ENCODE assay signal across 10 cellular contexts in genomic region chr6:139597781-139598368, GRCh38.
DNase-seq lines count a peak whose midpoint lies in the region; ATAC-seq and TF ChIP-seq lines count a peak whose summit lies in the region.
"Had no signal": no experiment of that assay in that cellular context is flagged by ENCODE, and none has a peak within 500 bp of the region (broad histone marks: within the 10 kb centered on the region; RNA-seq: fewer than 3 reads in every experiment).

No MANE protein-coding gene starts in this region.

- H3K4me1 Mint-ChIP-seq in chondrocyte (ENCODE audit: low read depth) (peaks cover 49% of the 10 kb centered on the region), type B pancreatic cell (ENCODE audit: unreplicated experiment) (peaks cover 33% of the 10 kb centered on the region)

- H3K4me3 Mint-ChIP-seq in chondrocyte (ENCODE audit: unreplicated experiment), result peak overlapping the region; percentile 8
- H3K4me3 Mint-ChIP-seq in type B pancreatic cell, result peak overlapping the region; percentile 44
- H3K4me3 Mint-ChIP-seq: IgD-negative memory B cell had no signal

- H3K36me3 ChIP-seq in MG63 (no peaks in the 10 kb centered on the region), SJCRH30 (no peaks in the 10 kb centered on the region)
- H3K36me3 ChIP-seq: cardiac muscle cell had no signal

- H3K36me3 Mint-ChIP-seq in chondrocyte (ENCODE audit: low read depth) (no peaks in the 10 kb centered on the region), type B pancreatic cell (no peaks in the 10 kb centered on the region)
- H3K36me3 Mint-ChIP-seq: IgD-negative memory B cell had no signal

- H3K27me3 Mint-ChIP-seq in chondrocyte (ENCODE audit: low read depth) (no peaks in the 10 kb centered on the region), type B pancreatic cell (no peaks in the 10 kb centered on the region)
- H3K27me3 Mint-ChIP-seq: IgD-negative memory B cell had no signal

- no peaks in the 10 kb centered on the region for H3K27me3 ChIP-seq in MG63
- H3K27me3 ChIP-seq in SJCRH30, result no peaks in the 10 kb centered on the region
- H3K27me3 ChIP-seq: cardiac muscle cell had no signal

- H3K27ac ChIP-seq in SJCRH30, result no peak overlapping the region

- H3K9me3 ChIP-seq in MG63, result peaks cover 2% of the 10 kb centered on the region; the same call in 1 of the 2 replicates
- no peaks in the 10 kb centered on the region for H3K9me3 ChIP-seq in SJCRH30 (replicated peaks)

- H3K27ac Mint-ChIP-seq in chondrocyte (ENCODE audit: unreplicated experiment) (peak overlapping the region; percentile 96), type B pancreatic cell (peak overlapping the region; percentile 74)
- H3K27ac Mint-ChIP-seq: IgD-negative memory B cell had no signal

- DNase-seq in MG63, result peak; percentile 95
- no peak for DNase-seq in chondrocyte (ENCODE audit: low spot score)
- DNase-seq in medulla oblongata (ENCODE audit: extremely low spot score), result peak; percentile 68
- no peak for DNase-seq in type B pancreatic cell (ENCODE audit: extremely low spot score, unreplicated experiment)
- DNase-seq in DMS53 treated with DMSO at 0.1 percent for 48 hours (lab: John Stamatoyannopoulos, UW; ENCODE audit: unreplicated experiment), result no peak
- DNase-seq in SJCRH30, result no peak
- no peak for DNase-seq in OCI-M2 (lab: John Stamatoyannopoulos, UW; ENCODE audit: unreplicated experiment)

- H3K9me3 Mint-ChIP-seq in chondrocyte (ENCODE audit: low read depth) (no peaks in the 10 kb centered on the region), type B pancreatic cell (no peaks in the 10 kb centered on the region)

- H3K4me3 ChIP-seq in MG63, result no peak overlapping the region
- H3K4me3 ChIP-seq in SJCRH30, result no peak overlapping the region
- H3K4me3 ChIP-seq: cardiac muscle cell had no signal

- H3K4me1 ChIP-seq in SJCRH30, result no peaks in the 10 kb centered on the region

- TF ChIP-seq CTCF in chondrocyte (IDR thresholded peaks at IDR 0.05) (no peak), type B pancreatic cell (conservative IDR thresholded peaks at IDR 0.05) (no peak)

- ATAC-seq in GM19463 (IDR thresholded peaks at IDR 0.05; ENCODE audit: unreplicated experiment), result no peak

Comparison
In these comparisons a context has a peak if more than half of its experiments do, and no peak if none do; other contexts are left out.
1. DNase-seq: peak in MG63 (single experiment) and medulla oblongata (single experiment); none in chondrocyte (single experiment), type B pancreatic cell (single experiment), DMS53 treated with DMSO at 0.1 percent for 48 hours (single experiment), SJCRH30 (0 of 2) and OCI-M2 (single experiment).